ENCODE assay signal across 9 cellular contexts in genomic region chr12:2853626-2854025, GRCh38. TPM values are rescaled to one million over a fixed set of nuclear protein-coding genes. Genes with fewer than 3 reads are reported as not detected.
DNase-seq lines count a peak whose midpoint lies in the region; ATAC-seq and TF ChIP-seq lines count a peak whose summit lies in the region.
"Had no signal": no experiment of that assay in that cellular context is flagged by ENCODE, and none has a peak within 500 bp of the region (broad histone marks: within the 10 kb centered on the region; RNA-seq: fewer than 3 reads in every experiment).

No MANE protein-coding gene starts in this region.

- H4K20me1 ChIP-seq in MM.1S (ENCODE audit: insufficient read depth, low read length), result no peaks in the 10 kb centered on the region

- H3K9ac ChIP-seq in MM.1S (ENCODE audit: low read length), result no peak overlapping the region

- H3K79me2 ChIP-seq in MM.1S (ENCODE audit: low read length), result no peaks in the 10 kb centered on the region

- TF ChIP-seq CTCF in MM.1S (IDR thresholded peaks at IDR 0.05; ENCODE audit: low read length), result peak; percentile 38

- no peaks in the 10 kb centered on the region for H3K9me2 ChIP-seq in MM.1S (replicated peaks; ENCODE audit: insufficient read depth, low read length)

- peaks cover 3% of the 10 kb centered on the region; the same call in 1 of the 2 replicates for H3F3A ChIP-seq in MM.1S (ENCODE audit: insufficient read depth, low read length)

- no peaks in the 10 kb centered on the region for H3K36me3 ChIP-seq in MM.1S (replicated peaks; ENCODE audit: insufficient read depth, low read length)

- no peaks in the 10 kb centered on the region for H3K4me1 ChIP-seq in MM.1S (ENCODE audit: low read length)

- in situ Hi-C loops in G401 (cut with HindIII; ENCODE audit: low sequenced_read_pairs), result no loop called here
- in situ Hi-C loops in T47D (cut with HindIII; ENCODE audit: low pct_unique_long_range_greater_than_20kb, low sequenced_read_pairs), result no loop called here

- ATAC-seq in HG02763 (IDR thresholded peaks at IDR 0.05; ENCODE audit: unreplicated experiment), result no peak
- no peak for ATAC-seq in GM21360 (IDR thresholded peaks at IDR 0.05; ENCODE audit: unreplicated experiment)

- H3K4me2 ChIP-seq in MM.1S (ENCODE audit: low read depth, low read length), result no peak overlapping the region

- no peaks in the 10 kb centered on the region for H3K9me3 ChIP-seq in MM.1S (replicated peaks; ENCODE audit: insufficient read depth, low read length)

- H3K4me3 ChIP-seq in MM.1S (ENCODE audit: low read length), result no peak overlapping the region

- H3K27me3 ChIP-seq in MM.1S (replicated peaks; ENCODE audit: insufficient read depth, low read length), result no peaks in the 10 kb centered on the region

- no peak overlapping the region for H2AFZ ChIP-seq in MM.1S (ENCODE audit: low read length)

- no peak overlapping the region for H3K27ac ChIP-seq in MM.1S (ENCODE audit: low read length)

- DNase-seq in G401 (ENCODE audit: low spot score), result peak; percentile 83
- DNase-seq in MM.1S, result no peak
- DNase-seq in UCSD-AML1 (lab: John Stamatoyannopoulos, UW; ENCODE audit: unreplicated experiment), result peak; percentile 35
- DNase-seq in T47D (ENCODE audit: low read depth in 1 of 2, low spot score in 1 of 2), result peak; percentile 69 to 72
- peak; percentile 75 for DNase-seq in inferior parietal cortex (ENCODE audit: extremely low spot score)
- DNase-seq in stimulated activated CD4-positive, alpha-beta T cell treated with anti-CD3 and anti-CD28 coated beads, Interleukin-15, amount 100 ng/mL, for 24 hours, result peak; percentile 70

RNA-seq across cellular contexts. Expression of gene TEX52, which starts 3.2 kb away (rescaled TPM):
- not detected in 2 replicates for total RNA-seq in G401 (2014; rRNA removed; shearing (Covaris generic))
- total RNA-seq: urinary bladder had no signal

RNA-seq across cellular contexts. Expression of gene NRIP2, which starts 18.8 kb away (rescaled TPM):
- total RNA-seq in G401 (2014; rRNA removed; shearing (Covaris generic)), result not detected in 2 replicates

RNA-seq across cellular contexts. Expression of gene FOXM1, which starts 23.3 kb away (rescaled TPM):
- 18.8 and 36.1 TPM in 2 replicates for total RNA-seq in G401 (2014; rRNA removed; shearing (Covaris generic))

RNA-seq across cellular contexts. Expression of gene RHNO1, which starts 23.4 kb away (rescaled TPM):
- 51.8 and 73.4 TPM in 2 replicates for total RNA-seq in G401 (2014; rRNA removed; shearing (Covaris generic))

RNA-seq across cellular contexts. Expression of gene TULP3, which starts 37.1 kb away (rescaled TPM):
- total RNA-seq in G401 (2014; rRNA removed; shearing (Covaris generic)), result 35.6 and 59.9 TPM in 2 replicates
